Comparison of ENCODE assay signal across 17 cellular contexts in genomic region chr19:4933528-4933927, GRCh38. TPM values are rescaled to one million over a fixed set of nuclear protein-coding genes. Genes with fewer than 3 reads are reported as not detected.
DNase-seq lines count a peak whose midpoint lies in the region; ATAC-seq and TF ChIP-seq lines count a peak whose summit lies in the region.
"Had no signal": no experiment of that assay in that cellular context is flagged by ENCODE, and none has a peak within 500 bp of the region (broad histone marks: within the 10 kb centered on the region; RNA-seq: fewer than 3 reads in every experiment).

No MANE protein-coding gene starts in this region.

- no peak overlapping the region for H3K27ac Mint-ChIP-seq in activated naive CD8-positive, alpha-beta T cell treated with anti-CD3 and anti-CD28 coated beads, Interleukin-2, amount 50 U/mL, for 24 hours
- H3K27ac Mint-ChIP-seq: activated naive CD4-positive, alpha-beta T cell treated with anti-CD3 and anti-CD28 coated beads for 36 hours had no signal

- ATAC-seq in PC-3 (peak; percentile 95), esophagus mucosa (peak; percentile 30), GM18520 (IDR thresholded peaks at IDR 0.05; ENCODE audit: unreplicated experiment) (no peak), HG03108 (IDR thresholded peaks at IDR 0.05; ENCODE audit: unreplicated experiment) (no peak)
- no peak for ATAC-seq in activated CD4-positive, CD25-positive, alpha-beta regulatory T cell treated with anti-CD3 and anti-CD28 coated beads, Interleukin-2, amount 50 U/mL, for 24 hours
- ATAC-seq in activated naive CD8-positive, alpha-beta T cell treated with anti-CD3 and anti-CD28 coated beads, Interleukin-2, amount 50 U/mL, for 24 hours: no peak

- H3K27me3 Mint-ChIP-seq in activated naive CD8-positive, alpha-beta T cell treated with anti-CD3 and anti-CD28 coated beads, Interleukin-2, amount 50 U/mL, for 24 hours: no peaks in the 10 kb centered on the region

- no peak overlapping the region for H3K4me3 ChIP-seq in BLaER1 treated with 17β-estradiol and CSF1 and Interleukin-3, amounts not matched to agents 10 nM and 100 nM
- H3K4me3 ChIP-seq in PC-3 (ENCODE audit: low read length): no peak overlapping the region
- H3K4me3 ChIP-seq: PC-9 had no signal

- no peaks in the 10 kb centered on the region for H3K27me3 ChIP-seq in BLaER1 treated with 17β-estradiol and CSF1 and Interleukin-3, amounts not matched to agents 10 nM and 100 nM
- H3K27me3 ChIP-seq in PC-3 (ENCODE audit: low read length): no peaks in the 10 kb centered on the region

- H3K4me3 Mint-ChIP-seq in activated naive CD8-positive, alpha-beta T cell treated with anti-CD3 and anti-CD28 coated beads, Interleukin-2, amount 50 U/mL, for 24 hours: no peak overlapping the region
- H3K4me3 Mint-ChIP-seq: activated naive CD4-positive, alpha-beta T cell treated with anti-CD3 and anti-CD28 coated beads for 36 hours had no signal

- no peak for TF ChIP-seq CTCF in PC-3 (conservative IDR thresholded peaks at IDR 0.05; ENCODE audit: low read depth, low read length)

- H3K4me1 Mint-ChIP-seq in activated naive CD8-positive, alpha-beta T cell treated with anti-CD3 and anti-CD28 coated beads, Interleukin-2, amount 50 U/mL, for 24 hours: peaks cover 1% of the 10 kb centered on the region

- H2AFZ ChIP-seq in PC-3 (ENCODE audit: low read length): no peak overlapping the region
- H2AFZ ChIP-seq: PC-9 had no signal

- BruUV-seq in PC-3 (replicated peaks; lab: Mats Ljungman, UMichigan): no TSS peak

- peak overlapping the region in 6 of 11 experiments; percentile 39 to 57 (median 49); a peak in 8 of 22 replicates for H3K27ac ChIP-seq in BLaER1 treated with 17β-estradiol and CSF1 and Interleukin-3, amounts not matched to agents 10 nM and 100 nM
- 0 out of 2 replicates have a peak overlapping the region, but pooled peaks have one; percentile 19 for H3K27ac ChIP-seq in PC-3 (ENCODE audit: low read length)
- H3K27ac ChIP-seq: PC-9 had no signal

- no peaks in the 10 kb centered on the region for H3K9me2 ChIP-seq in PC-3 (replicated peaks; ENCODE audit: low read length)

- peaks cover 7 to 100% (median 100%) of the 10 kb centered on the region in 11 experiments; a peak in 20 of 22 replicates for H3K36me3 ChIP-seq in BLaER1 treated with 17β-estradiol and CSF1 and Interleukin-3, amounts not matched to agents 10 nM and 100 nM
- H3K36me3 ChIP-seq in PC-3 (ENCODE audit: low read depth, low read length): peaks cover 74% of the 10 kb centered on the region

- peaks cover 77% of the 10 kb centered on the region for H3K36me3 Mint-ChIP-seq in activated naive CD8-positive, alpha-beta T cell treated with anti-CD3 and anti-CD28 coated beads, Interleukin-2, amount 50 U/mL, for 24 hours (ENCODE audit: low read depth)

- peaks cover 10 to 49% (median 18%) of the 10 kb centered on the region in 10 experiments; a peak in 18 of 20 replicates for H3K4me1 ChIP-seq in BLaER1 treated with 17β-estradiol and CSF1 and Interleukin-3, amounts not matched to agents 10 nM and 100 nM
- peaks cover 17% of the 10 kb centered on the region for H3K4me1 ChIP-seq in PC-3 (ENCODE audit: insufficient read depth, low read length)

- DNase-seq in PC-3 (peak; percentile 93), pons (ENCODE audit: low spot score) (peak; percentile 17)
- no peak for DNase-seq in activated naive CD8-positive, alpha-beta T cell treated with anti-CD3 and anti-CD28 coated beads, Interleukin-2, amount 50 U/mL, for 24 hours
- DNase-seq: activated CD8-positive, alpha-beta memory T cell treated with anti-CD3 and anti-CD28 coated beads, Interleukin-2, amount 50 U/mL, for 4 hours; activated naive CD4-positive, alpha-beta T cell treated with anti-CD3 and anti-CD28 coated beads for 36 hours; GF-D8; KG1; NCI-H1930; NCI-H524 treated with DMSO at 0.1 percent for 48 hours; PC-9 had no signal

- no peaks in the 10 kb centered on the region for H3K9me3 Mint-ChIP-seq in activated naive CD8-positive, alpha-beta T cell treated with anti-CD3 and anti-CD28 coated beads, Interleukin-2, amount 50 U/mL, for 24 hours
- H3K9me3 Mint-ChIP-seq: activated naive CD4-positive, alpha-beta T cell treated with anti-CD3 and anti-CD28 coated beads for 36 hours had no signal

- CTCF ChIA-PET in PC-3 (lab: Charles Lee): no interaction called here

- H3K9ac ChIP-seq in BLaER1 treated with 17β-estradiol and CSF1 and Interleukin-3, amounts not matched to agents 10 nM and 100 nM: peak overlapping the region in 3 of 11 experiments; percentile 22 to 36 (median 35); a peak in 3 of 22 replicates
- no peak overlapping the region for H3K9ac ChIP-seq in PC-3 (ENCODE audit: low read length)

- peaks cover 0 to 100% (median 100%) of the 10 kb centered on the region in 11 experiments; a peak in 18 of 22 replicates for H4K20me1 ChIP-seq in BLaER1 treated with 17β-estradiol and CSF1 and Interleukin-3, amounts not matched to agents 10 nM and 100 nM
- peaks cover 57% of the 10 kb centered on the region for H4K20me1 ChIP-seq in PC-3 (ENCODE audit: low read length)

- no peaks in the 10 kb centered on the region for H3F3A ChIP-seq in PC-3 (ENCODE audit: low read length, unreplicated experiment)

- no peaks in the 10 kb centered on the region for H3K9me3 ChIP-seq in BLaER1 treated with 17β-estradiol and CSF1 and Interleukin-3, amounts not matched to agents 10 nM and 100 nM (replicated peaks in 1 of 11)
- H3K9me3 ChIP-seq in PC-3 (ENCODE audit: low read length): no peaks in the 10 kb centered on the region

- POLR2A ChIA-PET in PC-3 (lab: Charles Lee; ENCODE audit: unreplicated experiment): no interaction called here

- intact Hi-C loops in PC-3 (cut with micrococcal nuclease): no loop called here

- H3K4me2 ChIP-seq in BLaER1 treated with 17β-estradiol and CSF1 and Interleukin-3, amounts not matched to agents 10 nM and 100 nM: peak overlapping the region in 6 of 11 experiments; percentile 13 to 54 (median 50); a peak in 8 of 22 replicates
- no peak overlapping the region for H3K4me2 ChIP-seq in PC-3 (ENCODE audit: low read length)
- H3K4me2 ChIP-seq: PC-9 had no signal

- peaks cover 62% of the 10 kb centered on the region for H3K79me2 ChIP-seq in PC-3 (ENCODE audit: low read length)

RNA-seq across cellular contexts. Expression of gene UHRF1, which starts 24.2 kb away (rescaled TPM):
- 163 and 207 TPM in 2 replicates for total RNA-seq in PC-3 (2014; rRNA removed)
- total RNA-seq in esophagus mucosa: 13.5 TPM

RNA-seq across cellular contexts. Expression of gene ARRDC5, which starts 30.8 kb away (rescaled TPM):
- total RNA-seq in PC-3 (2014; rRNA removed) (not detected in 2 replicates), esophagus mucosa (not detected)
- total RNA-seq: activated naive CD4-positive, alpha-beta T cell treated with anti-CD3 and anti-CD28 coated beads for 36 hours; bronchial epithelial cell; PC-9; renal cortical epithelial cell had no signal

RNA-seq across cellular contexts. Expression of gene KDM4B, which starts 35.4 kb away (rescaled TPM):
- total RNA-seq in PC-3 (2014; rRNA removed) (19.8 and 31.6 TPM in 2 replicates), esophagus mucosa (22.4 TPM)

Comparison
In these comparisons a context has a peak if more than half of its experiments do, and no peak if none do; other contexts are left out.
1. ATAC-seq: peak in PC-3 (single experiment) and esophagus mucosa (single experiment); none in GM18520 (single experiment), HG03108 (single experiment), activated CD4-positive, CD25-positive, alpha-beta regulatory T cell treated with anti-CD3 and anti-CD28 coated beads, Interleukin-2, amount 50 U/mL, for 24 hours (0 of 2) and activated naive CD8-positive, alpha-beta T cell treated with anti-CD3 and anti-CD28 coated beads, Interleukin-2, amount 50 U/mL, for 24 hours (single experiment).
2. RNA of gene UHRF1, which starts 24.2 kb away (total RNA-seq): 163 to 207 TPM in PC-3; 13.5 TPM in esophagus mucosa (single experiment); every median in the first group is over 10 times any median in the second.